In the genomic region with DNA sequence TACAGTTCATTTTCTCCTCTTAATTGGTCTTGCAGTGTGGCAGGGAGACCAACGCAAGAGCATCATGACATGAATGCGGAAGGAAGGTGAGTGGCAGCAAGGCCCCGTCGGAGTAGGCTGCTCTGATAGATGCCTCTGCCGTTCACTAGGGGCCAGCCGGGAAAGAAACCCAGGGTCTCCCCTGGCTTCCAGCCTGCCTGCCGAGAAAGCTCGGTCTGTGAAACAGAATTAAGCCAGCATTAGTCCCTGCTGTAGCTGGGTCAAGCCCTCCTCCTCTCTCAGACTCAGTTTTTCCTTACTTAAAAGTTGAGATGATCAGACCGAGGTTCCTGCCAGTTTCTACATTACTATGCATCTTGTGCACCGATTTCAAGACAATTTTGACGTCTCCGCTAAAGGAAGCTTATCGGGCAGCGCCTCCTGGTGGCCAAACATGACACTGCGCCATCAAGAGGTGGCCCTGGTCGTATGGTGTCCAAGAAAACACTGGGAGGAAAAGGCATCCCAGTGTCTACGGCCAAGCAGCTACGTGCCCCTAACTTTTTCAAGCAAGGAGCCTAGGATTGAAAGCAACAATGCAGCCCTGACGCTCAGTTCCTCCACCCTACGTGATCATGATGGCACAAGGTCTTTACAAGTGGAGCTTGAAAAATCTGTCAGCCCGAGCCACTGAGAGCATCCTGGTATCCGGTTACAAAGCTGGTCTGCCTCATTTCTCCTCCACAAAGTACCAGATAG, we compare ENCODE assay signal across 8 cellular contexts.
DNase-seq lines count a peak whose midpoint lies in the region.

No MANE protein-coding gene starts in this region.

- peak overlapping the region; percentile 31 for H3K4me3 ChIP-seq in HUES64 (ENCODE audit: low read length)

- H3K9me3 ChIP-seq in HUES64 (ENCODE audit: insufficient read depth, low read depth, low read length): no peaks in the 10 kb centered on the region

- no peaks in the 10 kb centered on the region for H3K36me3 ChIP-seq in HUES64 (ENCODE audit: insufficient read depth, low read length)

- WGBS in HUES64: 18% methylated on average over 21 of the region's 22 CpGs

- H3K27me3 ChIP-seq in HUES64 (ENCODE audit: insufficient read depth, low read length): 0 out of 2 replicates have a peak, but pooled peaks cover 2% of the 10 kb centered on the region

- no peak overlapping the region for H3K9ac ChIP-seq in HUES64 (ENCODE audit: low read depth, low read length)

- DNase-seq in NK-92 treated with Interleukin-12 subunit alpha and Interleukin-12 subunit beta, amount 100 ng/mL, for 24 hours (lab: John Stamatoyannopoulos, UW): peak; percentile 38
- DNase-seq in NK-92 (lab: John Stamatoyannopoulos, UW; ENCODE audit: unreplicated experiment) (no peak), RPMI7951 (ENCODE audit: low read depth) (peak; percentile 70), foreskin melanocyte (peak; percentile 56), occipital lobe (lab: John Stamatoyannopoulos, UW) (peak; percentile 72), superior temporal gyrus (ENCODE audit: extremely low spot score) (peak; percentile 95)
- peak; percentile 92 for DNase-seq in activated effector memory CD4-positive, alpha-beta T cell treated with anti-CD3 and anti-CD28 coated beads, Interleukin-2, amount 50 U/mL, for 16 hours

- H3K27ac ChIP-seq in HUES64 (ENCODE audit: low read depth, low read length): no peak overlapping the region

- H3K4me1 ChIP-seq in HUES64 (ENCODE audit: insufficient read depth, low read length): peaks cover 3% of the 10 kb centered on the region; the same call in 1 of the 2 replicates
